1 cellular context compared by ENCODE assay signal in genomic region chr1:222814536-222815366, GRCh38.
A peak's percentile ranks its signal among the peaks of the same experiment; 100 is the strongest.
TF ChIP-seq lines count a peak whose summit lies in the region.

DISP1 (plus strand) TSS chr1:222815039; CDS start chr1:222942824, 127,785 bp downstream.

TF ChIP-seq in H1, 55 proteins besides CTCF, POLR2A, EP300 and RAD21:
- TF ChIP-seq PHF8 (conservative IDR thresholded peaks at IDR 0.05; ENCODE audit: low read depth, low read length) (peak; percentile 68), TAF1 (IDR thresholded peaks at IDR 0.05; ENCODE audit: low read depth, low read length) (peak; percentile 74), TCF12 (IDR thresholded peaks at IDR 0.05; ENCODE audit: low read depth, low read length) (no peak), GABPA (IDR thresholded peaks at IDR 0.05; ENCODE audit: borderline replicate concordance, insufficient read depth, low read length) (peak; percentile 91), POU5F1 (IDR thresholded peaks at IDR 0.05; ENCODE audit: low read depth, low read length) (no peak), SRF (IDR thresholded peaks at IDR 0.05; ENCODE audit: low read depth, low read length) (no peak), SP4 (IDR thresholded peaks at IDR 0.05; ENCODE audit: low read length) (no peak), BCL11A (IDR thresholded peaks at IDR 0.05; ENCODE audit: low read depth in 2 of 2, low read length in 2 of 2) (no peak), RNF2 (IDR thresholded peaks at IDR 0.05; ENCODE audit: borderline replicate concordance, low read depth, low read length, missing control alignments, poor library complexity, severe bottlenecking) (no peak), EGR1 (IDR thresholded peaks at IDR 0.05; ENCODE audit: borderline replicate concordance, low read depth, low read length) (no peak), BACH1 (IDR thresholded peaks at IDR 0.05; ENCODE audit: low read length) (peak; percentile 52; the same call in 1 of the 2 replicates), CBX8 (IDR thresholded peaks at IDR 0.05; ENCODE audit: borderline replicate concordance, low read depth, low read length) (no peak), HDAC2 (IDR thresholded peaks at IDR 0.05; ENCODE audit: borderline replicate concordance in 1 of 2, low read depth in 2 of 2, low read length in 2 of 2) (0 out of 4 replicates have a peak, but pooled peaks have one; percentile 6 to 77), TAF7 (optimal IDR thresholded peaks at IDR 0.05; ENCODE audit: borderline replicate concordance, low read depth, low read length) (peak; percentile 35), KDM5A (IDR thresholded peaks at IDR 0.05; ENCODE audit: low read length) (no peak), RXRA (IDR thresholded peaks at IDR 0.05; ENCODE audit: insufficient read depth, low read depth, low read length) (no peak), KDM4A (IDR thresholded peaks at IDR 0.05; ENCODE audit: low read depth, low read length, severe bottlenecking) (peak; percentile 91), CREB1 (IDR thresholded peaks at IDR 0.05) (no peak), ZNF274 (IDR thresholded peaks at IDR 0.05; ENCODE audit: borderline replicate concordance, extremely low read depth, low read length) (no peak), NANOG (IDR thresholded peaks at IDR 0.05; ENCODE audit: insufficient read depth, low read depth, low read length, poor library complexity, severe bottlenecking) (no peak), MAX (IDR thresholded peaks at IDR 0.05) (no peak), CTBP2 (IDR thresholded peaks at IDR 0.05; ENCODE audit: borderline replicate concordance, insufficient read depth, insufficient read length, low read length) (no peak), HDAC6 (IDR thresholded peaks at IDR 0.05; ENCODE audit: low read depth, low read length) (no peak), EZH2 (IDR thresholded peaks at IDR 0.05; ENCODE audit: low read depth, low read length, severe bottlenecking) (no peak), KDM1A (IDR thresholded peaks at IDR 0.05; ENCODE audit: borderline replicate concordance, low read length) (no peak), TBP (IDR thresholded peaks at IDR 0.05; ENCODE audit: low read depth, low read length) (peak; percentile 43), ATF2 (IDR thresholded peaks at IDR 0.05; ENCODE audit: low read length) (no peak), SIN3A (conservative IDR thresholded peaks at IDR 0.05 in 1 of 2, IDR thresholded peaks at IDR 0.05 in 1 of 2; ENCODE audit: low read depth in 1 of 2, low read length in 2 of 2) (no peak; a peak in 1 of 4 replicates), POLR2AphosphoS5 (IDR thresholded peaks at IDR 0.05; ENCODE audit: low read depth, low read length) (peak; percentile 51; the same call in 1 of the 2 replicates), YY1 (IDR thresholded peaks at IDR 0.05; ENCODE audit: low read depth, low read length) (no peak), RBBP5 (IDR thresholded peaks at IDR 0.05; ENCODE audit: borderline replicate concordance, low read depth, low read length) (peak; percentile 93; the same call in 1 of the 2 replicates), BRCA1 (IDR thresholded peaks at IDR 0.05; ENCODE audit: low read depth, low read length) (no peak), ASH2L (IDR thresholded peaks at IDR 0.05; ENCODE audit: low read length) (peak; percentile 94), CHD1 (IDR thresholded peaks at IDR 0.05; ENCODE audit: low read depth, low read length) (no peak), MAFK (IDR thresholded peaks at IDR 0.05; ENCODE audit: low read depth, low read length) (no peak), GTF2F1 (IDR thresholded peaks at IDR 0.05; ENCODE audit: borderline replicate concordance, low read depth, low read length) (no peak), SAP30 (IDR thresholded peaks at IDR 0.05; ENCODE audit: insufficient read depth, insufficient replicate concordance, low read length) (no peak)
